ENCODE assay signal across 8 cellular contexts in the genomic region with DNA sequence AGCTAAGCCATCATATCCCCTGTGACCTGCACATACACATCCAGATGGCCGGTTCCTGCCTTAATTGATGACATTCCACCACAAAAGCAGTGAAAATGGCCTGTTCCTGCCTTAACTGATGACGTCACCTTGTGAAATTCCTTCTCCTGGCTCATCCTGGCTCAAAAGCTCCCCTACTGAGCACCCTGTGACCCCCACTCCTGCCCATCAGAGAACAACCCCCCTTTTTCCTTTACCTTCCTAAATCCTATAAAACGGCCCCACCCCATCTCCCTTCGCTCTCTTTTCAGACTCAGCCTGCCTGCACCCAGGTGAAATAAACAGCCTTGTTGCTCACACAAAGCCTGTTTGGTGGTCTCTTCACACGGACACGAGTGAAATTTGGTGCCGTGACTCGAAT.
DNase-seq lines count a peak whose midpoint lies in the region; ATAC-seq and TF ChIP-seq lines count a peak whose summit lies in the region.
"Not testable (repeated sequence)": the region's sequence is repeated elsewhere in the genome, so short reads cannot be mapped to it uniquely, and the experiment has no call there.

No MANE protein-coding gene starts in this region.

- POLR2A ChIA-PET in HEK293 (lab: Yijun Ruan, JAX): not testable (repeated sequence)
- POLR2A ChIA-PET in WTC11 (lab: Charles Lee): interaction anchor here (0.7 to 1.2 kb wide), 3 partner anchors 9 to 85 kb away, joined by 3 to 5 read pairs (median 3); no protein-coding TSS in a partner anchor

- peak overlapping the region; percentile 96 for H3K9ac ChIP-seq in ES-I3 (ENCODE audit: low read depth, low read length)

- H3K4me1 Mint-ChIP-seq in WTC11: peaks cover 47% of the 10 kb centered on the region
- H3K4me1 Mint-ChIP-seq in endothelial cell (ENCODE audit: unreplicated experiment): peaks cover 19% of the 10 kb centered on the region
- peaks cover 11% of the 10 kb centered on the region for H3K4me1 Mint-ChIP-seq in progenitor cell of endocrine pancreas (ENCODE audit: low read depth)

- H3K4me3 Mint-ChIP-seq in WTC11: not testable (repeated sequence)
- H3K4me3 Mint-ChIP-seq in endothelial cell (ENCODE audit: unreplicated experiment) (peak overlapping the region; percentile 83), progenitor cell of endocrine pancreas (ENCODE audit: low read depth) (peak overlapping the region; percentile 38)

- H3K27ac Mint-ChIP-seq in WTC11 (peak overlapping the region; percentile 99), endothelial cell (ENCODE audit: unreplicated experiment) (peak overlapping the region; percentile 88)
- not testable (repeated sequence) for H3K27ac Mint-ChIP-seq in progenitor cell of endocrine pancreas

- H3K27me3 Mint-ChIP-seq in WTC11 (ENCODE audit: low read depth); endothelial cell (ENCODE audit: unreplicated experiment): not testable (repeated sequence)
- peaks cover 14% of the 10 kb centered on the region for H3K27me3 Mint-ChIP-seq in progenitor cell of endocrine pancreas

- not testable (repeated sequence) for H3K27me3 ChIP-seq in iPS DF 6.9 (ENCODE audit: control insufficient read depth, insufficient read depth, low read length)

- ATAC-seq in WTC11: not testable (repeated sequence)

- not testable (repeated sequence) for H3K9me3 Mint-ChIP-seq in WTC11; endothelial cell (ENCODE audit: unreplicated experiment); progenitor cell of endocrine pancreas (ENCODE audit: low read depth)

- peaks cover 21% of the 10 kb centered on the region for H3K36me3 Mint-ChIP-seq in WTC11
- not testable (repeated sequence) for H3K36me3 Mint-ChIP-seq in endothelial cell (ENCODE audit: low read depth, unreplicated experiment); progenitor cell of endocrine pancreas (ENCODE audit: insufficient read depth)

- CTCF ChIA-PET in HEK293 (lab: Yijun Ruan, JAX); WTC11 (lab: Charles Lee): not testable (repeated sequence)

- H3K9me3 ChIP-seq in ES-I3 (ENCODE audit: control insufficient read depth, insufficient read depth, low read length); HEK293 (ENCODE audit: control insufficient read depth, insufficient read depth, low read depth, low read length); iPS DF 6.9 (ENCODE audit: control insufficient read depth, insufficient read depth, low read length); iPS-18c (ENCODE audit: control insufficient read depth, insufficient read depth, low read length); mesodermal cell (ENCODE audit: control insufficient read depth, low read length): not testable (repeated sequence)

- TF ChIP-seq CTCF in HEK293 (tag by site-specific recombination; IDR thresholded peaks at IDR 0.05); WTC11 (IDR thresholded peaks at IDR 0.05); endothelial cell (IDR thresholded peaks at IDR 0.05; ENCODE audit: unreplicated experiment); progenitor cell of endocrine pancreas (IDR thresholded peaks at IDR 0.05; ENCODE audit: unreplicated experiment): not testable (repeated sequence)

- peaks cover 30% of the 10 kb centered on the region for H3K4me1 ChIP-seq in ES-I3 (ENCODE audit: insufficient read depth, low read length)
- H3K4me1 ChIP-seq in HEK293 (ENCODE audit: control insufficient read depth, insufficient read depth, low read length); iPS DF 6.9 (ENCODE audit: control insufficient read depth, insufficient read depth, low read length); mesodermal cell (ENCODE audit: control insufficient read depth, insufficient read depth, low read length, poor library complexity, severe bottlenecking): not testable (repeated sequence)

- H3K36me3 ChIP-seq in ES-I3 (ENCODE audit: insufficient read depth, low read length): peaks cover 16% of the 10 kb centered on the region; the same call in 1 of the 2 replicates
- not testable (repeated sequence) for H3K36me3 ChIP-seq in HEK293 (ENCODE audit: control insufficient read depth in 2 of 2, insufficient read depth in 1 of 2, low read length in 2 of 2); iPS DF 6.9 (ENCODE audit: control insufficient read depth, insufficient read depth, low read length); mesodermal cell (ENCODE audit: control insufficient read depth, insufficient read depth, low read length)

- peak; percentile 27 for DNase-seq in WTC11 (ENCODE audit: low spot score)
- not testable (repeated sequence) for DNase-seq in endothelial cell (ENCODE audit: low spot score); iPS DF 6.9 (ENCODE audit: low read depth, low spot score); progenitor cell of endocrine pancreas (ENCODE audit: low spot score, unreplicated experiment)

- WGBS in iPS DF 6.9 (ENCODE audit: insufficient coverage, insufficient read length): no CpG with 5 or more reads among the region's 8 CpGs
- 20 to 57% methylated on average over 1 of the region's 8 CpGs for WGBS in mesodermal cell (ENCODE audit: insufficient coverage in 2 of 2), 2 experiments

- H3K27ac ChIP-seq in HEK293 (ENCODE audit: extremely low read depth, low read depth, low read length); iPS DF 6.9 (ENCODE audit: low read length); mesodermal cell (ENCODE audit: low read depth, low read length, severe bottlenecking): not testable (repeated sequence)

- not testable (repeated sequence) for H3K4me3 ChIP-seq in HEK293 (ENCODE audit: low read depth, low read length)
- peak overlapping the region; percentile 89; the same call in 1 of the 2 replicates for H3K4me3 ChIP-seq in iPS DF 6.9 (ENCODE audit: low read length)
- H3K4me3 ChIP-seq in iPS-18c (ENCODE audit: insufficient read depth, low read depth, low read length): peak overlapping the region; percentile 59; the same call in 1 of the 2 replicates
- peak overlapping the region; percentile 14 for H3K4me3 ChIP-seq in mesodermal cell (ENCODE audit: extremely low read depth, insufficient read depth, low read length, poor library complexity, severe bottlenecking)

TF ChIP-seq in HEK293, 187 proteins besides CTCF, POLR2A, EP300 and RAD21:
- TF ChIP-seq, protein P1, sequence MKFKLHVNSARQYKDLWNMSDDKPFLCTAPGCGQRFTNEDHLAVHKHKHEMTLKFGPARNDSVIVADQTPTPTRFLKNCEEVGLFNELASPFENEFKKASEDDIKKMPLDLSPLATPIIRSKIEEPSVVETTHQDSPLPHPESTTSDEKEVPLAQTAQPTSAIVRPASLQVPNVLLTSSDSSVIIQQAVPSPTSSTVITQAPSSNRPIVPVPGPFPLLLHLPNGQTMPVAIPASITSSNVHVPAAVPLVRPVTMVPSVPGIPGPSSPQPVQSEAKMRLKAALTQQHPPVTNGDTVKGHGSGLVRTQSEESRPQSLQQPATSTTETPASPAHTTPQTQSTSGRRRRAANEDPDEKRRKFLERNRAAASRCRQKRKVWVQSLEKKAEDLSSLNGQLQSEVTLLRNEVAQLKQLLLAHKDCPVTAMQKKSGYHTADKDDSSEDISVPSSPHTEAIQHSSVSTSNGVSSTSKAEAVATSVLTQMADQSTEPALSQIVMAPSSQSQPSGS (tag by site-specific recombination; IDR thresholded peaks at IDR 0.05; ENCODE audit: low read depth): peak; percentile 62; the same call in 1 of the 2 replicates
